8 cellular contexts compared by ENCODE assay signal in genomic region chr2:127128508-127128907, GRCh38. TPM values are rescaled to one million over a fixed set of nuclear protein-coding genes. Genes with fewer than 3 reads are reported as not detected.
DNase-seq lines count a peak whose midpoint lies in the region; ATAC-seq lines count a peak whose summit lies in the region.

No MANE protein-coding gene starts in this region.

- ATAC-seq in GM19468 (IDR thresholded peaks at IDR 0.05; ENCODE audit: extremely low read depth, unreplicated experiment) (peak; percentile 88), HG03439 (IDR thresholded peaks at IDR 0.05; ENCODE audit: unreplicated experiment) (peak; percentile 97)
- no peak for ATAC-seq in activated T-helper 17 cell treated with anti-CD3 and anti-CD28 coated beads, Interleukin-2, amount 50 U/mL, for 72 hours (replicated peaks)

- no peaks in the 10 kb centered on the region for H3K9me3 Mint-ChIP-seq in activated T-helper 17 cell treated with anti-CD3 and anti-CD28 coated beads, Interleukin-2, amount 50 U/mL, for 72 hours

- DNase-seq in ELF-1 (ENCODE audit: low read depth, low spot score) (peak; percentile 82), mucosa of gallbladder (ENCODE audit: low spot score) (peak; percentile 58), NCI-H446 treated with DMSO at 0.1 percent for 48 hours (lab: John Stamatoyannopoulos, UW) (no peak), GDM1 (lab: John Stamatoyannopoulos, UW) (no peak)
- no peak for DNase-seq in stimulated activated CD4-positive, alpha-beta T cell treated with anti-CD3 and anti-CD28 coated beads, Interleukin-4, amount 100 ng/mL, for 24 hours

- H3K27me3 Mint-ChIP-seq in activated T-helper 17 cell treated with anti-CD3 and anti-CD28 coated beads, Interleukin-2, amount 50 U/mL, for 72 hours = no peaks in the 10 kb centered on the region

- H3K36me3 Mint-ChIP-seq in activated T-helper 17 cell treated with anti-CD3 and anti-CD28 coated beads, Interleukin-2, amount 50 U/mL, for 72 hours (ENCODE audit: low read depth) = no peaks in the 10 kb centered on the region

- no peaks in the 10 kb centered on the region for H3K4me1 Mint-ChIP-seq in activated T-helper 17 cell treated with anti-CD3 and anti-CD28 coated beads, Interleukin-2, amount 50 U/mL, for 72 hours

- peak overlapping the region; percentile 13 for H3K4me3 Mint-ChIP-seq in activated T-helper 17 cell treated with anti-CD3 and anti-CD28 coated beads, Interleukin-2, amount 50 U/mL, for 72 hours

- no peak overlapping the region for H3K27ac Mint-ChIP-seq in activated T-helper 17 cell treated with anti-CD3 and anti-CD28 coated beads, Interleukin-2, amount 50 U/mL, for 72 hours

RNA-seq across cellular contexts. Expression of gene BIN1, which starts 21.6 kb away (rescaled TPM):
- total RNA-seq in activated T-helper 17 cell treated with anti-CD3 and anti-CD28 coated beads, Interleukin-2, amount 50 U/mL, for 72 hours = 100 to 1,000 TPM in 1 of 2 donors, 10 to 100 TPM in 1; 84.0 to 110 TPM
- 131 TPM for total RNA-seq in mucosa of gallbladder

Comparison
In these comparisons a context has a peak if more than half of its experiments do, and no peak if none do; other contexts are left out.
1. DNase-seq: peak in ELF-1 (single experiment) and mucosa of gallbladder (single experiment); none in NCI-H446 treated with DMSO at 0.1 percent for 48 hours (single experiment), GDM1 (single experiment) and stimulated activated CD4-positive, alpha-beta T cell treated with anti-CD3 and anti-CD28 coated beads, Interleukin-4, amount 100 ng/mL, for 24 hours (single experiment).